18 cellular contexts compared by ENCODE assay signal in genomic region chr3:170493712-170494182, GRCh38.
DNase-seq lines count a peak whose midpoint lies in the region; ATAC-seq, FAIRE-seq and TF ChIP-seq lines count a peak whose summit lies in the region.
"Had no signal": no experiment of that assay in that cellular context is flagged by ENCODE, and none has a peak within 500 bp of the region (broad histone marks: within the 10 kb centered on the region; RNA-seq: fewer than 3 reads in every experiment).

No MANE protein-coding gene starts in this region.

- H3K36me3 ChIP-seq in GM23338 (ENCODE audit: insufficient read depth) = no peaks in the 10 kb centered on the region
- H3K36me3 ChIP-seq in bronchial epithelial cell (ENCODE audit: control insufficient read depth, insufficient read depth, low read length) = no peaks in the 10 kb centered on the region
- no peaks in the 10 kb centered on the region for H3K36me3 ChIP-seq in lower lobe of right lung

- H3K4me2 ChIP-seq in GM23338 = no peak overlapping the region

- peak overlapping the region; percentile 52; the same call in 1 of the 2 replicates for H2AFZ ChIP-seq in GM23338

- H3K9me2 ChIP-seq in GM23338 (ENCODE audit: insufficient read depth) = no peaks in the 10 kb centered on the region

- DNase-seq in GM23338 (ENCODE audit: low spot score) (no peak), bronchial epithelial cell (ENCODE audit: low read depth) (peak; percentile 40), superior temporal gyrus (ENCODE audit: extremely low spot score) (peak; percentile 59), lower lobe of right lung (no peak), SKM-1 (lab: John Stamatoyannopoulos, UW; ENCODE audit: unreplicated experiment) (no peak), DMS53 treated with DMSO at 0.1 percent for 48 hours (lab: John Stamatoyannopoulos, UW; ENCODE audit: unreplicated experiment) (no peak)
- DNase-seq: activated CD4-positive, alpha-beta memory T cell treated with anti-CD3 and anti-CD28 coated beads for 36 hours; activated gamma-delta T cell; NCI-H1417 treated with DMSO at 0.1 percent for 48 hours; NCI-H524; stimulated activated CD4-positive, alpha-beta T cell treated with anti-CD3 and anti-CD28 coated beads, Interleukin-4, amount 100 ng/mL, for 4 hours; stimulated activated naive CD4-positive, alpha-beta T cell had no signal

- H3K4me1 ChIP-seq in GM23338 (ENCODE audit: insufficient read depth) = peaks cover 7% of the 10 kb centered on the region; the same call in 1 of the 2 replicates
- no peaks in the 10 kb centered on the region for H3K4me1 ChIP-seq in lower lobe of right lung

- no peaks in the 10 kb centered on the region; the same call in 2 of the 3 replicates for H3K36me3 Mint-ChIP-seq in GM23338 (ENCODE audit: low read depth)
- H3K36me3 Mint-ChIP-seq: activated CD4-positive, alpha-beta memory T cell treated with anti-CD3 and anti-CD28 coated beads for 36 hours had no signal

- no peaks in the 10 kb centered on the region for H3K9me3 Mint-ChIP-seq in GM23338
- H3K9me3 Mint-ChIP-seq: activated CD4-positive, alpha-beta memory T cell treated with anti-CD3 and anti-CD28 coated beads for 36 hours; central memory CD8-positive, alpha-beta T cell had no signal

- H3K27ac ChIP-seq in GM23338 (ENCODE audit: low read depth) = no peak overlapping the region
- H3K27ac ChIP-seq in layer of hippocampus (ENCODE audit: low read depth, low read length) = peak overlapping the region; percentile 31
- H3K27ac ChIP-seq in lower lobe of right lung = no peak overlapping the region
- H3K27ac ChIP-seq: epithelial cell of prostate had no signal

- no peaks in the 10 kb centered on the region for H3K9me3 ChIP-seq in lower lobe of right lung

- H3K4me1 Mint-ChIP-seq in GM23338 = peaks cover 5% of the 10 kb centered on the region
- H3K4me1 Mint-ChIP-seq: central memory CD8-positive, alpha-beta T cell had no signal

- H3K79me2 ChIP-seq in GM23338 (replicated peaks; ENCODE audit: insufficient read depth) = no peaks in the 10 kb centered on the region

- H3K27ac Mint-ChIP-seq in GM23338 = no peak overlapping the region
- H3K27ac Mint-ChIP-seq: activated CD4-positive, alpha-beta memory T cell treated with anti-CD3 and anti-CD28 coated beads for 36 hours; progenitor cell of endocrine pancreas had no signal

- H4K20me1 ChIP-seq in GM23338 (replicated peaks; ENCODE audit: insufficient read depth) = no peaks in the 10 kb centered on the region

- H3K27me3 ChIP-seq in GM23338 (ENCODE audit: insufficient read depth) = no peaks in the 10 kb centered on the region
- no peaks in the 10 kb centered on the region for H3K27me3 ChIP-seq in bronchial epithelial cell (ENCODE audit: control insufficient read depth, insufficient read depth, low read length)
- H3K27me3 ChIP-seq in layer of hippocampus (ENCODE audit: control insufficient read depth, insufficient read depth, low read length) = no peaks in the 10 kb centered on the region
- no peaks in the 10 kb centered on the region for H3K27me3 ChIP-seq in lower lobe of right lung (ENCODE audit: low read depth)

- H3K27me3 Mint-ChIP-seq in GM23338 (ENCODE audit: insufficient read depth, low read depth, poor library complexity) = peaks cover 5% of the 10 kb centered on the region

- H3K4me3 ChIP-seq in GM23338 = no peak overlapping the region
- no peak overlapping the region for H3K4me3 ChIP-seq in bronchial epithelial cell (ENCODE audit: low read depth, low read length)
- H3K4me3 ChIP-seq in lower lobe of right lung = no peak overlapping the region

- no peak for FAIRE-seq in bronchial epithelial cell (lab: Jason Lieb, UNC)
- FAIRE-seq: RCC 7860 had no signal

- TF ChIP-seq CTCF in GM23338 (conservative IDR thresholded peaks at IDR 0.05; ENCODE audit: low read depth in 2 of 2) (no peak), bronchial epithelial cell (IDR thresholded peaks at IDR 0.05; ENCODE audit: insufficient read depth, low read length, severe bottlenecking) (no peak), lower lobe of right lung (IDR thresholded peaks at IDR 0.05) (no peak)

- H3K4me3 Mint-ChIP-seq in GM23338 = no peak overlapping the region
- H3K4me3 Mint-ChIP-seq: activated CD4-positive, alpha-beta memory T cell treated with anti-CD3 and anti-CD28 coated beads for 36 hours; central memory CD8-positive, alpha-beta T cell had no signal

- intact Hi-C loops in lower lobe of right lung (cut with DNase I) = no loop called here

- ATAC-seq in GM23338 (no peak), lower lobe of right lung (no peak), HG03196 (IDR thresholded peaks at IDR 0.05; ENCODE audit: unreplicated experiment) (no peak)

- H3F3A ChIP-seq in GM23338 (replicated peaks; ENCODE audit: low read depth) = no peaks in the 10 kb centered on the region

TF ChIP-seq in GM23338, 12 proteins besides CTCF, POLR2A, EP300 and RAD21:
- TF ChIP-seq EZH2 (IDR thresholded peaks at IDR 0.05; ENCODE audit: low read depth, unreplicated experiment) (no peak), ZNF462 (CRISPR knock-in tag; IDR thresholded peaks at IDR 0.05) (no peak), JUNB (IDR thresholded peaks at IDR 0.05; ENCODE audit: unreplicated experiment) (no peak), STAT1 (IDR thresholded peaks at IDR 0.05; ENCODE audit: unreplicated experiment) (no peak), NANOG (IDR thresholded peaks at IDR 0.05; ENCODE audit: borderline replicate concordance) (no peak), ZNF331 (CRISPR knock-in tag; IDR thresholded peaks at IDR 0.05; ENCODE audit: low read depth) (no peak), POLR2AphosphoS5 (IDR thresholded peaks at IDR 0.05; ENCODE audit: low read depth) (no peak), ZNF114 (CRISPR knock-in tag; IDR thresholded peaks at IDR 0.05) (no peak), ETS1 (IDR thresholded peaks at IDR 0.05) (no peak)

Comparison
In these comparisons a context has a peak if more than half of its experiments do, and no peak if none do; other contexts are left out.
1. DNase-seq: peak in bronchial epithelial cell (single experiment) and superior temporal gyrus (single experiment); none in GM23338 (single experiment), lower lobe of right lung (single experiment), SKM-1 (single experiment) and DMS53 treated with DMSO at 0.1 percent for 48 hours (single experiment).